In the genomic region with DNA sequence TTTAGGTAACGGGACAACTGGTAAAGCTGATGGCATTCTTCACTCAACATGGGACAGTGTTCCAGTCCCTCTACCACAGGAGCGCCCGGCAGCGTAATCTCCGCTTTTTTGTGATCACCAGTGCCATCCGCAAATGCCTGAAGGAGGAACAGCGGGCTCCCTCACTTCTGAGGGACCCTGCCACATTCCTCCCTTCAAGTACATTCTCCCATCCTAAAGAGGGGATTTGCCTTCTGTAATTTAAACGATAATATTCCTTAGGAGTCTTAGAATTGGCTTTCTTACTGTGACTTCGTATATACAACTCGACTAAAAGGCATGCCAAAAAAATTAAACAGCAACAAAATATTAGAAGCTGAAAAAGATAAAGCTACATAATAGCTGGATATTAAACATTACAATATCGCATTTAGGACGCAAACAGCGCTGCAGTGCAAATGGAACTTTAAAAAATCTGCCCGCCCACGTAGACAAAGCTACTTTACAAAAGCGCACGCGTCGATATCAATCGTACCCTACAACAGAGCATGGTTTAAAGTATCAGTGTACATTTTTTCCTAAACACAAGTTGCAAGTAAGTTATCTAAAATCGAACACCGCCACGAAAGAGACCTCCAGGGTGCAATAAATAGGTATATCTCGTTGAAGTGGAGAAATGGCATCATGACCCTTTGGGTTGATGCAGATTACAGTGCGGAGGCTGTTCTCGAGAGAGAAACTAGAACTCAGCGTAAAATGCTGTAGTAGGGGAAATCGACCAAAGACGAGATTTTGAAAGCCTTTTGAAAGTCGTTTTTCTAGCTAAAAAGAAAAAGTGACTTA, we compare ENCODE assay signal across 8 cellular contexts. TPM values are rescaled to one million over a fixed set of nuclear protein-coding genes. Genes with fewer than 3 reads are reported as not detected.
A peak's percentile ranks its signal among the peaks of the same experiment; 100 is the strongest.
DNase-seq lines count a peak whose midpoint lies in the region; ATAC-seq, FAIRE-seq and TF ChIP-seq lines count a peak whose summit lies in the region.

No MANE protein-coding gene starts in this region.

- H3K4me3 ChIP-seq in GM12865 (ENCODE audit: low read depth, low read length), result peak overlapping the region; percentile 37
- peak overlapping the region; percentile 64 to 68 for H3K4me3 ChIP-seq in kidney (ENCODE audit: low read length in 2 of 2)

- peaks cover 23% of the 10 kb centered on the region for H3K4me1 Mint-ChIP-seq in type B pancreatic cell (ENCODE audit: unreplicated experiment)

- H3K27ac ChIP-seq in kidney (ENCODE audit: low read depth in 2 of 2, low read length in 2 of 2), result no peak overlapping the region

- H3K9me3 Mint-ChIP-seq in type B pancreatic cell, result no peaks in the 10 kb centered on the region

- peak overlapping the region; percentile 68 for H3K27ac Mint-ChIP-seq in type B pancreatic cell

- no peaks in the 10 kb centered on the region for H3K4me1 ChIP-seq in kidney (ENCODE audit: control insufficient read depth in 1 of 2, insufficient read depth in 1 of 2, low read depth in 1 of 2, low read length in 2 of 2)

- peak overlapping the region in 1 of 2 donors; percentile 13 for H3K9ac ChIP-seq in kidney (ENCODE audit: low read length in 2 of 2)

- H3K36me3 ChIP-seq in kidney (ENCODE audit: control insufficient read depth in 1 of 2, insufficient read depth in 2 of 2, low read length in 2 of 2), result no peaks in the 10 kb centered on the region

- no peak for DNase-seq in GM12865 (ENCODE audit: low read depth)
- DNase-seq in astrocyte of the hippocampus (ENCODE audit: low read depth, low spot score), result peak; percentile 32
- DNase-seq in kidney, result peak; percentile 36
- no peak for DNase-seq in type B pancreatic cell (ENCODE audit: extremely low spot score, unreplicated experiment)
- no peak for DNase-seq in NCI-H1436 (lab: John Stamatoyannopoulos, UW)
- DNase-seq in MV-4-11 (lab: John Stamatoyannopoulos, UW), result no peak
- no peak for DNase-seq in middle frontal gyrus (ENCODE audit: extremely low spot score, low spot score)

- TF ChIP-seq CTCF in GM12865 (IDR thresholded peaks at IDR 0.05; ENCODE audit: insufficient read depth, low read depth, low read length, missing control alignments) (no peak), kidney (IDR thresholded peaks at IDR 0.05; ENCODE audit: borderline replicate concordance, extremely low read depth, insufficient read depth) (no peak), type B pancreatic cell (conservative IDR thresholded peaks at IDR 0.05) (no peak)

- H3K27me3 Mint-ChIP-seq in type B pancreatic cell, result peaks cover 65% of the 10 kb centered on the region

- intact Hi-C loops in kidney (cut with DNase I), result no loop called here

- peak overlapping the region; percentile 93 for H3K4me3 Mint-ChIP-seq in type B pancreatic cell

- FAIRE-seq in kidney (lab: Jason Lieb, UNC), result no peak

- H3K36me3 Mint-ChIP-seq in type B pancreatic cell, result no peaks in the 10 kb centered on the region

- peak; percentile 35 for ATAC-seq in HG02852 (IDR thresholded peaks at IDR 0.05; ENCODE audit: unreplicated experiment)

- no peaks in the 10 kb centered on the region for H3K9me3 ChIP-seq in kidney (ENCODE audit: control insufficient read depth in 1 of 2, low read length in 2 of 2)

RNA-seq across cellular contexts. Expression of gene VSNL1, which starts 2.3 kb away (rescaled TPM):
- total RNA-seq in kidney, result 0.44 TPM
- polyA plus RNA-seq in kidney (ENCODE audit: insufficient read depth, low read depth, low replicate concordance), result 1.0 TPM
- total RNA-seq in type B pancreatic cell (ENCODE audit: low replicate concordance), result 4.1 and 4.6 TPM in 2 replicates

RNA-seq across cellular contexts. Expression of gene RAD51AP2, which starts 20.0 kb away (rescaled TPM):
- total RNA-seq in kidney, result not detected
- polyA plus RNA-seq in kidney (ENCODE audit: insufficient read depth, low read depth, low replicate concordance), result not detected
- total RNA-seq in type B pancreatic cell (ENCODE audit: low replicate concordance), result 0.12 TPM in 2 replicates

Comparison
In these comparisons a context has a peak if more than half of its experiments do, and no peak if none do; other contexts are left out.
1. DNase-seq: peak in astrocyte of the hippocampus (single experiment) and kidney (single experiment); none in GM12865 (single experiment), type B pancreatic cell (single experiment), NCI-H1436 (single experiment), MV-4-11 (single experiment) and middle frontal gyrus (single experiment).